Comparison of ENCODE assay signal across 24 cellular contexts in genomic region chr2:228469721-228470120, GRCh38.
"Had no signal": no experiment of that assay in that cellular context is flagged by ENCODE, and none has a peak within 500 bp of the region (broad histone marks: within the 10 kb centered on the region; RNA-seq: fewer than 3 reads in every experiment).

No MANE protein-coding gene starts in this region.

- DNase-seq: dermis blood vessel endothelial cell; esophagus squamous epithelium; foreskin melanocyte; head of caudate nucleus; kidney; left cardiac atrium; left ventricle myocardium inferior; lower lobe of right lung; nucleus accumbens; ovary; retina; right lobe of liver; stimulated activated CD4-positive, alpha-beta T cell treated with anti-CD3 and anti-CD28 coated beads, Interleukin-4, amount 100 ng/mL, for 1 hour; tibial artery; uterus had no signal

- H3K27me3 ChIP-seq: esophagus squamous epithelium, hepatocyte, neural progenitor cell, ovary, right lobe of liver, tibial artery, upper lobe of left lung, uterus had no signal

- H3K27ac Mint-ChIP-seq: memory B cell; mesothelial cell of epicardium; natural killer cell treated with Interleukin-12 subunit alpha and Interleukin-12 subunit beta and Interleukin-15 and Interleukin-18, amount 100 ng/mL, for 72 hours; neural progenitor cell; progenitor cell of endocrine pancreas; stimulated activated memory B cell treated with anti-CD40 and anti-IgM and Interleukin-4, amounts not matched to agents 10 μg/mL and 1 μg/mL and 100 μg/mL, for 72 hours; stimulated activated naive CD8-positive, alpha-beta T cell treated with anti-CD3 and anti-CD28 coated beads, Interleukin-15, Interleukin-2, amounts not matched to agents 100 ng/mL and 50 ng/mL, for 24 hours had no signal

- H3K79me2 ChIP-seq: hepatocyte had no signal

- H3K9ac ChIP-seq: neural progenitor cell had no signal

- H3K4me3 Mint-ChIP-seq: memory B cell; mesothelial cell of epicardium; natural killer cell treated with Interleukin-12 subunit alpha and Interleukin-12 subunit beta and Interleukin-15 and Interleukin-18, amount 100 ng/mL, for 72 hours; neural progenitor cell; stimulated activated memory B cell treated with anti-CD40 and anti-IgM and Interleukin-4, amounts not matched to agents 10 μg/mL and 1 μg/mL and 100 μg/mL, for 72 hours; stimulated activated naive CD8-positive, alpha-beta T cell treated with anti-CD3 and anti-CD28 coated beads, Interleukin-15, Interleukin-2, amounts not matched to agents 100 ng/mL and 50 ng/mL, for 24 hours had no signal

- H3K36me3 ChIP-seq: esophagus squamous epithelium, left ventricle myocardium inferior, lower lobe of right lung, neural progenitor cell, ovary, right lobe of liver, tibial artery, upper lobe of left lung, uterus had no signal

- H3K4me2 ChIP-seq: hepatocyte, neural progenitor cell had no signal

- H3K27me3 Mint-ChIP-seq: memory B cell; natural killer cell treated with Interleukin-12 subunit alpha and Interleukin-12 subunit beta and Interleukin-15 and Interleukin-18, amount 100 ng/mL, for 72 hours; progenitor cell of endocrine pancreas; stimulated activated memory B cell treated with anti-CD40 and anti-IgM and Interleukin-4, amounts not matched to agents 10 μg/mL and 1 μg/mL and 100 μg/mL, for 72 hours; stimulated activated naive CD8-positive, alpha-beta T cell treated with anti-CD3 and anti-CD28 coated beads, Interleukin-15, Interleukin-2, amounts not matched to agents 100 ng/mL and 50 ng/mL, for 24 hours had no signal

- ATAC-seq: left cardiac atrium; lower lobe of right lung; natural killer cell treated with Interleukin-12 subunit alpha and Interleukin-12 subunit beta and Interleukin-15 and Interleukin-18, amount 100 ng/mL, for 72 hours; right lobe of liver; stimulated activated memory B cell treated with anti-CD40 and anti-IgM and Interleukin-4, amounts not matched to agents 10 μg/mL and 1 μg/mL and 100 μg/mL, for 72 hours had no signal

- H3K4me3 ChIP-seq: esophagus squamous epithelium, hepatocyte, left ventricle myocardium inferior, lower lobe of right lung, neural progenitor cell, ovary, right lobe of liver, tibial artery, upper lobe of left lung, uterus had no signal

- H3K4me1 ChIP-seq: esophagus squamous epithelium, lower lobe of right lung, neural progenitor cell, right lobe of liver, tibial artery, upper lobe of left lung, uterus had no signal

- H2AFZ ChIP-seq: hepatocyte, neural progenitor cell had no signal

- H3K9me3 ChIP-seq: esophagus squamous epithelium, lower lobe of right lung, right lobe of liver, upper lobe of left lung, uterus had no signal

- H3K9me3 Mint-ChIP-seq: neural progenitor cell had no signal

- H3K27ac ChIP-seq: esophagus squamous epithelium, hepatocyte, left ventricle myocardium inferior, lower lobe of right lung, neural progenitor cell, ovary, right lobe of liver, tibial artery, upper lobe of left lung, uterus had no signal

- H3K36me3 Mint-ChIP-seq: memory B cell; mesothelial cell of epicardium; neural progenitor cell; stimulated activated memory B cell treated with anti-CD40 and anti-IgM and Interleukin-4, amounts not matched to agents 10 μg/mL and 1 μg/mL and 100 μg/mL, for 72 hours had no signal

- H3K4me1 Mint-ChIP-seq: memory B cell; mesothelial cell of epicardium; neural progenitor cell; stimulated activated memory B cell treated with anti-CD40 and anti-IgM and Interleukin-4, amounts not matched to agents 10 μg/mL and 1 μg/mL and 100 μg/mL, for 72 hours had no signal
